In the genomic region with DNA sequence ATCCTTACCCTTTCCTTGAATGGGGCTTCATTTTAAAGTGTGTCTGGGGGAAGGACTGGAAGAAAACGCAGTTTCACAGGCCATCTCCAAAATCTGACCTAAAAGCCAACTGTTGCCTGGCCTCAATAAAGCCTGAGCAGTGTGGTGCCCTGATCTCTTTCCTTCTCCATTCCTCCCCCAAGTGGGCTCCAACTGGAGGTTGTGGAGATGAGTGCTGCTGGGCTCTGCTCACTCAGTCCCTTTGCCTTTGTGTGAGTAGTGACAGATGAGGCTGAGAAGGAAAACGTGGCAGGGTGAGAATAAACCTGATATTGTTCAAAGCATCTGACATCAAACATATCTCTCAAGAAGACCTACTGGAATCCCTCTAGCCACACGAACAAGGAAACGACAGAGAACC, we compare ENCODE assay signal across 8 cellular contexts.
DNase-seq lines count a peak whose midpoint lies in the region; ATAC-seq and TF ChIP-seq lines count a peak whose summit lies in the region.
"Not testable (repeated sequence)": the region's sequence is repeated elsewhere in the genome, so short reads cannot be mapped to it uniquely, and the experiment has no call there.

No MANE protein-coding gene starts in this region.

- ATAC-seq in GM18868 (IDR thresholded peaks at IDR 0.05; ENCODE audit: unreplicated experiment) (peak; percentile 11), SK-N-SH treated with all-trans-retinoic acid at 6 μM for 48 hours (peak; percentile 27), heart right ventricle (peak; percentile 50 to 75 (median 68)), left lobe of liver (peak; percentile 62), memory B cell (ENCODE audit: low read depth) (peak; percentile 6), gastrocnemius medialis (peak; percentile 44 to 60), aorta (ENCODE audit: low FRiP score) (peak; percentile 71)

- H3K27me3 Mint-ChIP-seq in memory B cell: not testable (repeated sequence)

- H3K9me3 Mint-ChIP-seq in memory B cell: not testable (repeated sequence)

- H4K20me1 ChIP-seq in mammary epithelial cell (ENCODE audit: insufficient read depth, low read length): not testable (repeated sequence)

- H3K4me1 Mint-ChIP-seq in memory B cell: not testable (repeated sequence)

- not testable (repeated sequence) for H3K4me3 Mint-ChIP-seq in memory B cell

- H3K4me3 ChIP-seq in mammary epithelial cell (replicated peaks in 1 of 3; ENCODE audit: insufficient read depth in 1 of 3, low read depth in 2 of 3, low read length in 3 of 3); heart right ventricle; gastrocnemius medialis; aorta (ENCODE audit: low read length in 2 of 2): not testable (repeated sequence)

- CTCF ChIA-PET in mammary epithelial cell (lab: Charles Lee; ENCODE audit: low non-redundant PET): not testable (repeated sequence)

- not testable (repeated sequence) for H3K4me2 ChIP-seq in mammary epithelial cell (ENCODE audit: insufficient read depth, low read depth, low read length)

- WGBS in mammary epithelial cell (ENCODE audit: low coverage, missing lambda C conversion rate): no CpG with 5 or more reads among the region's 4 CpGs
- WGBS in heart right ventricle, 2 donors: no CpG with 5 or more reads among the region's 4 CpGs
- no CpG with 5 or more reads among the region's 4 CpGs for WGBS in aorta, 2 donors

- H3K36me3 ChIP-seq in mammary epithelial cell (ENCODE audit: insufficient read depth, low read length); heart right ventricle; gastrocnemius medialis; aorta (ENCODE audit: control insufficient read depth in 1 of 2, insufficient read depth in 2 of 2, low read length in 1 of 2): not testable (repeated sequence)

- not testable (repeated sequence) for DNase-seq in mammary epithelial cell; heart right ventricle; left lobe of liver (ENCODE audit: low spot score); memory B cell (ENCODE audit: low spot score in 2 of 2); gastrocnemius medialis; aorta

- H3K27me3 ChIP-seq in mammary epithelial cell (ENCODE audit: insufficient read depth, low read length); heart right ventricle; gastrocnemius medialis; aorta (ENCODE audit: control insufficient read depth in 1 of 2, insufficient read depth in 2 of 2, low read length in 1 of 2): not testable (repeated sequence)

- H3K27ac ChIP-seq in mammary epithelial cell (ENCODE audit: insufficient read depth, low read depth, low read length); heart right ventricle; gastrocnemius medialis; aorta (ENCODE audit: low read depth in 1 of 2, low read length in 2 of 2): not testable (repeated sequence)

- dilution Hi-C loops in mammary epithelial cell (cut with HindIII; ENCODE audit: low sequenced_read_pairs): not testable (repeated sequence)

- TF ChIP-seq CTCF in mammary epithelial cell (conservative IDR thresholded peaks at IDR 0.05 in 1 of 2, IDR thresholded peaks at IDR 0.05 in 1 of 2; ENCODE audit: extremely low read depth in 1 of 2, insufficient read depth in 1 of 2, low read depth in 1 of 2, low read length in 2 of 2); heart right ventricle (IDR thresholded peaks at IDR 0.05); gastrocnemius medialis (IDR thresholded peaks at IDR 0.05 in 4 of 5, conservative IDR thresholded peaks at IDR 0.05 in 1 of 5): not testable (repeated sequence)

- intact Hi-C loops in mammary epithelial cell (cut with micrococcal nuclease); heart right ventricle (cut with DNase I); gastrocnemius medialis (cut with DNase I; ENCODE audit: low total_unique reads); aorta (cut with DNase I): not testable (repeated sequence)

- not testable (repeated sequence) for H3K36me3 Mint-ChIP-seq in memory B cell

- H2AFZ ChIP-seq in mammary epithelial cell (ENCODE audit: low read depth, low read length): not testable (repeated sequence)

- not testable (repeated sequence) for H3K9me3 ChIP-seq in mammary epithelial cell (replicated peaks; ENCODE audit: insufficient read depth, low read length); heart right ventricle; gastrocnemius medialis; aorta (ENCODE audit: control insufficient read depth, low read length)

- not testable (repeated sequence) for H3K9ac ChIP-seq in mammary epithelial cell (ENCODE audit: insufficient read depth, low read length)

- not testable (repeated sequence) for TF ChIP-seq POLR2A in gastrocnemius medialis (IDR thresholded peaks at IDR 0.05)

- not testable (repeated sequence) for H3K4me1 ChIP-seq in mammary epithelial cell (ENCODE audit: insufficient read depth, low read length); heart right ventricle; gastrocnemius medialis; aorta (ENCODE audit: control insufficient read depth in 1 of 2, insufficient read depth in 2 of 2, low read length in 2 of 2)

- BruUV-seq in mammary epithelial cell (replicated peaks; lab: Mats Ljungman, UMichigan): TSS peak; percentile 72

- H3K79me2 ChIP-seq in mammary epithelial cell (ENCODE audit: insufficient read depth, low read length): not testable (repeated sequence)

- in situ Hi-C loops in mammary epithelial cell (cut with MboI; ENCODE audit: low sequenced_read_pairs in 2 of 2); gastrocnemius medialis (cut with MboI; ENCODE audit: low sequenced_read_pairs in 4 of 4): not testable (repeated sequence)

- not testable (repeated sequence) for H3K27ac Mint-ChIP-seq in memory B cell

Comparison
In these comparisons a context has a peak if more than half of its experiments do, and no peak if none do; other contexts are left out.
1. ATAC-seq: peak in every context shown above with its lines; median percentile 71 in aorta; 68 in heart right ventricle; 62 in left lobe of liver; 52 in gastrocnemius medialis; 27 in SK-N-SH treated with all-trans-retinoic acid at 6 μM for 48 hours; 11 in GM18868; 6 in memory B cell.